In the genomic region with DNA sequence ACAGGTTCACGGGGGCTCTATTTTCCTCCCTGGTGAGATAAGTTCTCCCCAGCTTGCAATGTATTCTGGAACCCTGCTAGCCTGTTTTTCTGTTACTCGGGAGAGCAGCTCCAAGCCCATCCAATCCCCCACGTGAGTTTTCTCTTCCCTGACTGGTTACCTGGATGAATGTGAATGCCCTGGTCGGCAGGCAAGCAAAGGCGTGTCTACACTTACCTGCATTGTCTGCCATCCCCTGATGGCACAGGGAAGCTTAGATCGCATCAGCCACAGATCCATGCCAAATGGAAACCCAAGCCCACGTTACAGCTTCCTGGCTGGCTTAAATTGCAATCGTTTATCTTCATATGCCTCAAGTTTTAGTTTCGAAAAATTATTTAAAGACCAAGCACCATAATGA, we compare ENCODE assay signal across 1 cellular context.
TF ChIP-seq lines count a peak whose summit lies in the region.

No MANE protein-coding gene starts in this region.

TF ChIP-seq in WTC11, 78 proteins besides CTCF, POLR2A, EP300 and RAD21 (continued from another document):
- TF ChIP-seq, protein P1, sequence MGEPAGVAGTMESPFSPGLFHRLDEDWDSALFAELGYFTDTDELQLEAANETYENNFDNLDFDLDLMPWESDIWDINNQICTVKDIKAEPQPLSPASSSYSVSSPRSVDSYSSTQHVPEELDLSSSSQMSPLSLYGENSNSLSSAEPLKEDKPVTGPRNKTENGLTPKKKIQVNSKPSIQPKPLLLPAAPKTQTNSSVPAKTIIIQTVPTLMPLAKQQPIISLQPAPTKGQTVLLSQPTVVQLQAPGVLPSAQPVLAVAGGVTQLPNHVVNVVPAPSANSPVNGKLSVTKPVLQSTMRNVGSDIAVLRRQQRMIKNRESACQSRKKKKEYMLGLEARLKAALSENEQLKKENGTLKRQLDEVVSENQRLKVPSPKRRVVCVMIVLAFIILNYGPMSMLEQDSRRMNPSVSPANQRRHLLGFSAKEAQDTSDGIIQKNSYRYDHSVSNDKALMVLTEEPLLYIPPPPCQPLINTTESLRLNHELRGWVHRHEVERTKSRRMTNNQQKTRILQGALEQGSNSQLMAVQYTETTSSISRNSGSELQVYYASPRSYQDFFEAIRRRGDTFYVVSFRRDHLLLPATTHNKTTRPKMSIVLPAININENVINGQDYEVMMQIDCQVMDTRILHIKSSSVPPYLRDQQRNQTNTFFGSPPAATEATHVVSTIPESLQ (CRISPR knock-in tag; IDR thresholded peaks at IDR 0.05) = no peak
- no peak for TF ChIP-seq NFYB (CRISPR knock-in tag; conservative IDR thresholded peaks at IDR 0.05; ENCODE audit: low read depth)
- TF ChIP-seq ZNF138 (CRISPR knock-in tag; conservative IDR thresholded peaks at IDR 0.05) = no peak
- no peak for TF ChIP-seq ZNF671 (CRISPR knock-in tag; IDR thresholded peaks at IDR 0.05)
- TF ChIP-seq TEAD4 (CRISPR knock-in tag; IDR thresholded peaks at IDR 0.05) = no peak
- TF ChIP-seq SP1 (CRISPR knock-in tag; conservative IDR thresholded peaks at IDR 0.05) = no peak
- no peak for TF ChIP-seq ATF1 (CRISPR knock-in tag; IDR thresholded peaks at IDR 0.05)
- no peak for TF ChIP-seq NR3C1 (CRISPR knock-in tag; conservative IDR thresholded peaks at IDR 0.05; ENCODE audit: low read depth)
- no peak for TF ChIP-seq CBFB (CRISPR knock-in tag; IDR thresholded peaks at IDR 0.05; ENCODE audit: low read depth)
